In genomic region chr7:8176370-8177081, GRCh38 we compare ENCODE assay signal across 8 cellular contexts.
DNase-seq lines count a peak whose midpoint lies in the region; ATAC-seq, FAIRE-seq and TF ChIP-seq lines count a peak whose summit lies in the region.

No MANE protein-coding gene starts in this region.

- intact Hi-C loops in left ventricle myocardium superior (cut with micrococcal nuclease), result no loop called here
- intact Hi-C loops in PC-3 (cut with micrococcal nuclease), result no loop called here

- H4K20me1 ChIP-seq in KMS-11 (ENCODE audit: insufficient read depth) (no peaks in the 10 kb centered on the region), PC-3 (ENCODE audit: low read length) (no peaks in the 10 kb centered on the region)

- peak overlapping the region; percentile 98 for H3K27ac Mint-ChIP-seq in activated CD4-positive, alpha-beta T cell treated with anti-CD3 and anti-CD28 coated beads, Interleukin-2, amount 10 ng/mL, durations not matched to agents 7 days and 5 days

- H3K9me3 ChIP-seq in PC-3 (ENCODE audit: low read length), result no peaks in the 10 kb centered on the region

- peak overlapping the region; percentile 1; the same call in 1 of the 2 replicates for H3K9ac ChIP-seq in KMS-11
- no peak overlapping the region for H3K9ac ChIP-seq in PC-3 (ENCODE audit: low read length)

- H3K27ac ChIP-seq in KMS-11, result peak overlapping the region; percentile 18; the same call in 1 of the 2 replicates
- H3K27ac ChIP-seq in PC-3 (ENCODE audit: low read length), result no peak overlapping the region

- H3K9me3 Mint-ChIP-seq in activated CD4-positive, alpha-beta T cell treated with anti-CD3 and anti-CD28 coated beads, Interleukin-2, amount 10 ng/mL, durations not matched to agents 7 days and 5 days, result peaks cover 8% of the 10 kb centered on the region

- no TSS peak for BruUV-seq in PC-3 (replicated peaks; lab: Mats Ljungman, UMichigan)

- no peak for TF ChIP-seq CTCF in KMS-11 (conservative IDR thresholded peaks at IDR 0.05; ENCODE audit: low read depth, low read length)
- TF ChIP-seq CTCF in PC-3 (conservative IDR thresholded peaks at IDR 0.05; ENCODE audit: low read depth, low read length), result no peak

- peaks cover 57% of the 10 kb centered on the region for H3K4me1 Mint-ChIP-seq in activated CD4-positive, alpha-beta T cell treated with anti-CD3 and anti-CD28 coated beads, Interleukin-2, amount 10 ng/mL, durations not matched to agents 7 days and 5 days

- H3K4me3 Mint-ChIP-seq in activated CD4-positive, alpha-beta T cell treated with anti-CD3 and anti-CD28 coated beads, Interleukin-2, amount 10 ng/mL, durations not matched to agents 7 days and 5 days, result peak overlapping the region; percentile 45

- CTCF ChIA-PET in activated CD4-positive, alpha-beta T cell treated with anti-CD3 and anti-CD28 coated beads, Interleukin-2, amount 10 ng/mL, durations not matched to agents 7 days and 5 days (lab: Charles Lee), result interaction anchor here (0.7 to 1.0 kb wide), 4 partner anchors 12 to 320 kb away, joined by 3 to 4 read pairs (median 3); no protein-coding TSS in a partner anchor
- CTCF ChIA-PET in PC-3 (lab: Charles Lee), result no interaction called here

- H3K4me1 ChIP-seq in KMS-11 (ENCODE audit: low read depth, poor library complexity, severe bottlenecking) (peaks cover 33% of the 10 kb centered on the region), PC-3 (ENCODE audit: insufficient read depth, low read length) (no peaks in the 10 kb centered on the region)

- H3K36me3 ChIP-seq in KMS-11 (ENCODE audit: insufficient read depth), result no peaks in the 10 kb centered on the region
- H3K36me3 ChIP-seq in PC-3 (ENCODE audit: low read depth, low read length), result no peaks in the 10 kb centered on the region

- FAIRE-seq in GM12891 (lab: Jason Lieb, UNC), result peak; percentile 97

- H3K4me2 ChIP-seq in KMS-11 (peak overlapping the region; percentile 93), PC-3 (ENCODE audit: low read length) (no peak overlapping the region)

- ATAC-seq in GM21526 (IDR thresholded peaks at IDR 0.05; ENCODE audit: low FRiP score, unreplicated experiment) (peak; percentile 74), left ventricle myocardium superior (peak; percentile 66), PC-3 (no peak)

- no peaks in the 10 kb centered on the region for H3F3A ChIP-seq in PC-3 (ENCODE audit: low read length, unreplicated experiment)

- peaks cover 6% of the 10 kb centered on the region; the same call in 1 of the 2 replicates for H3K27me3 ChIP-seq in KMS-11 (ENCODE audit: insufficient read depth, low read depth)
- no peaks in the 10 kb centered on the region for H3K27me3 ChIP-seq in PC-3 (ENCODE audit: low read length)

- H3K36me3 Mint-ChIP-seq in activated CD4-positive, alpha-beta T cell treated with anti-CD3 and anti-CD28 coated beads, Interleukin-2, amount 10 ng/mL, durations not matched to agents 7 days and 5 days (ENCODE audit: low read depth), result peaks cover 18% of the 10 kb centered on the region

- H3K79me2 ChIP-seq in KMS-11 (ENCODE audit: insufficient read depth, low read depth) (no peaks in the 10 kb centered on the region), PC-3 (ENCODE audit: low read length) (no peaks in the 10 kb centered on the region)

- POLR2A ChIA-PET in activated CD4-positive, alpha-beta T cell treated with anti-CD3 and anti-CD28 coated beads, Interleukin-2, amount 10 ng/mL, durations not matched to agents 7 days and 5 days (lab: Charles Lee), result interaction anchor here (0.6 to 1.1 kb wide), 2 partner anchors 42 to 206 kb away, joined by 4 to 7 read pairs; no protein-coding TSS in a partner anchor
- POLR2A ChIA-PET in PC-3 (lab: Charles Lee; ENCODE audit: unreplicated experiment), result no interaction called here

- H3K4me3 ChIP-seq in KMS-11 (IDR thresholded peaks at IDR 0.05; ENCODE audit: insufficient read depth, low read depth, low read length) (no peak overlapping the region), PC-3 (ENCODE audit: low read length) (no peak overlapping the region)

- DNase-seq in GM12891 (ENCODE audit: insufficient read length, low spot score) (no peak), left ventricle myocardium superior (no peak), PC-3 (no peak), islet precursor cell (no peak)
- DNase-seq in activated CD4-positive, alpha-beta T cell treated with anti-CD3 and anti-CD28 coated beads, Interleukin-2, amount 10 ng/mL, durations not matched to agents 7 days and 5 days, result peak; percentile 79
- DNase-seq in stimulated activated naive CD4-positive, alpha-beta T cell (lab: John Stamatoyannopoulos, UW), result peak; percentile 27 to 71 (median 56)

- H2AFZ ChIP-seq in KMS-11 (ENCODE audit: low read depth) (peak overlapping the region; percentile 13; the same call in 1 of the 2 replicates), PC-3 (ENCODE audit: low read length) (no peak overlapping the region)

- peak; percentile 51; the same call in 1 of the 2 replicates for TF ChIP-seq POLR2A in GM12891 (IDR thresholded peaks at IDR 0.05; ENCODE audit: low read depth, low read length)

- H3K9me2 ChIP-seq in PC-3 (replicated peaks; ENCODE audit: low read length), result no peaks in the 10 kb centered on the region

- no peaks in the 10 kb centered on the region for H3K27me3 Mint-ChIP-seq in activated CD4-positive, alpha-beta T cell treated with anti-CD3 and anti-CD28 coated beads, Interleukin-2, amount 10 ng/mL, durations not matched to agents 7 days and 5 days

TF ChIP-seq in GM12891, 5 proteins besides CTCF, POLR2A, EP300 and RAD21:
- TF ChIP-seq POLR2AphosphoS5 (IDR thresholded peaks at IDR 0.05; ENCODE audit: low read depth, low read length) (peak; percentile 16; the same call in 1 of the 2 replicates), PAX5 (IDR thresholded peaks at IDR 0.05; ENCODE audit: insufficient read depth, low read length, severe bottlenecking) (peak; percentile 56), TAF1 (IDR thresholded peaks at IDR 0.05; ENCODE audit: low read depth, low read length) (peak; percentile 58; the same call in 1 of the 2 replicates), SPI1 (IDR thresholded peaks at IDR 0.05; ENCODE audit: low read depth, low read length) (no peak), POU2F2 (IDR thresholded peaks at IDR 0.05; ENCODE audit: low read depth, low read length) (peak; percentile 76)

Comparison
In these comparisons a context has a peak if more than half of its experiments do, and no peak if none do; other contexts are left out.
1. DNase-seq: peak in activated CD4-positive, alpha-beta T cell treated with anti-CD3 and anti-CD28 coated beads, Interleukin-2, amount 10 ng/mL, durations not matched to agents 7 days and 5 days (single experiment) and stimulated activated naive CD4-positive, alpha-beta T cell (6 of 6); none in GM12891 (single experiment), left ventricle myocardium superior (single experiment), PC-3 (single experiment) and islet precursor cell (single experiment).